In the genomic region with DNA sequence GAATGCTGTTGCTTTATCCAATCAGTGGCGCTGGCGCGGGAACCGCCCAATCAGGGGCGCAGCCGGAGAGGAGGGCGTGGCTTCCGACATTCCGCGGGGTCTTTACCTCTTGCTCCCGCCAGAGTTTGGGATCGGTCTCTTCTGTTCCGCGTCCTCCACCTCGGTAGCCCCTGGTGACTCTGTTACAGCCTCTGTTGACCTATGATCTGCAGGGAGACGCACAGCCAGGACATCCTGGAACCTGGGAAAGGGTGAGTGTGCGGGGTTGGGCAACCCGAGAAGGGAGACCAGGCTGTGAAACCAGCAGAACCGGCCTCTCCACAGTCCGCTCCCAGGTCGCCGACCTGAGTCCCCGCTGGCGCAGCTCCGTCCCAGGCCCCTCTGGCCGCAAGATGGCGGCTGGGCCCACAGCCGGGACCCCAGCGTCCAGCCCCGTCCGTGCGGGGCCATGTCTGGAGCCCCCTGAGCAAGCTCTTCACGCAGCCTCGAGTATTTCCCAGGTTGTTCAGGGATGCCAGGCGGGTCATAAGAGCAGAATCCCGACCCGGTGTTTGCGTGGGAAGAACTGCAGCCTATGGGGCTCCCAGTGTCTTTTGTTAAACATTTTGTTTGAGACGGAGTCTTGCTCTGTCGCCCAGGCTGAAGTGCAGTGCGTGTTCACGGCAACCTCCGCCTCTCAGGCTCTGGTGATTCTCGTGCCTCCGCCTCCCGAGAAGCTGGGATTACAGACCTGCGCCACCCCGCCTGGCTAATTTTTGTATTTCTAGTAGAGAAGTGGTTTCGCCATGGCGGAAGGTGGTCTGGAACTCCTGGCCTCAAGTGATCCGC, we compare ENCODE assay signal across 8 cellular contexts. TPM values are rescaled to one million over a fixed set of nuclear protein-coding genes. Genes with fewer than 3 reads are reported as not detected.
DNase-seq lines count a peak whose midpoint lies in the region; ATAC-seq, FAIRE-seq and TF ChIP-seq lines count a peak whose summit lies in the region.

No MANE protein-coding gene starts in this region.

- H4K20me1 ChIP-seq in astrocyte (ENCODE audit: insufficient read depth, low read length), result no peaks in the 10 kb centered on the region

- H3K4me3 Mint-ChIP-seq in astrocyte (ENCODE audit: unreplicated experiment), result peak overlapping the region; percentile 96

- H3K4me1 ChIP-seq in astrocyte (ENCODE audit: insufficient read depth, low read length) (no peaks in the 10 kb centered on the region), aorta (ENCODE audit: control insufficient read depth in 1 of 2, insufficient read depth in 2 of 2, low read length in 2 of 2) (no peaks in the 10 kb centered on the region)

- peak; percentile 49 for ATAC-seq in GM18511 (IDR thresholded peaks at IDR 0.05; ENCODE audit: unreplicated experiment)
- peak; percentile 56 for ATAC-seq in HG03354 (IDR thresholded peaks at IDR 0.05; ENCODE audit: poor library complexity, severe bottlenecking, unreplicated experiment)
- ATAC-seq in aorta (ENCODE audit: low FRiP score), result peak; percentile 91

- peak overlapping the region; percentile 95 for H3K4me2 ChIP-seq in astrocyte (ENCODE audit: low read length)

- H3K36me3 Mint-ChIP-seq in astrocyte (ENCODE audit: low read depth, unreplicated experiment), result no peaks in the 10 kb centered on the region

- H3K27me3 ChIP-seq in astrocyte (ENCODE audit: insufficient read depth, low read length), result no peaks in the 10 kb centered on the region
- H3K27me3 ChIP-seq in aorta (ENCODE audit: control insufficient read depth in 1 of 2, insufficient read depth in 2 of 2, low read length in 1 of 2), result no peaks in the 10 kb centered on the region

- H3K36me3 ChIP-seq in astrocyte (ENCODE audit: insufficient read depth, low read length) (no peaks in the 10 kb centered on the region), aorta (ENCODE audit: control insufficient read depth in 1 of 2, insufficient read depth in 2 of 2, low read length in 1 of 2) (no peaks in the 10 kb centered on the region)

- H3K27me3 Mint-ChIP-seq in astrocyte (ENCODE audit: low read depth, unreplicated experiment), result no peaks in the 10 kb centered on the region

- no peaks in the 10 kb centered on the region for H3K4me1 Mint-ChIP-seq in astrocyte (ENCODE audit: low read depth, unreplicated experiment)

- no peaks in the 10 kb centered on the region for H3K79me2 ChIP-seq in astrocyte (ENCODE audit: insufficient read depth, low read length)

- FAIRE-seq in astrocyte (lab: Jason Lieb, UNC), result no peak

- H3K27ac ChIP-seq in astrocyte (ENCODE audit: low read depth, low read length) (no peak overlapping the region), aorta (ENCODE audit: low read depth in 1 of 2, low read length in 2 of 2) (peak overlapping the region in 1 of 2 donors; percentile 60)

- H2AFZ ChIP-seq in astrocyte (ENCODE audit: low read depth, low read length), result peak overlapping the region; percentile 99

- H3K4me3 ChIP-seq in astrocyte (ENCODE audit: insufficient read depth, low read depth, low read length) (peak overlapping the region; percentile 75), aorta (ENCODE audit: low read length in 2 of 2) (peak overlapping the region; percentile 53 to 59)

- no peak for TF ChIP-seq CTCF in astrocyte (IDR thresholded peaks at IDR 0.05; ENCODE audit: insufficient read depth, low read depth, low read length)

- intact Hi-C loops in aorta (cut with DNase I), result loop anchor here in 1 of 2 donors (5.0 kb wide), 2 partner anchors 76 to 269 kb away; a partner anchor contains a TSS

- WGBS in aorta, 2 donors, result 1 to 4% methylated on average over 51 of the region's 51 CpGs

- H3K9me3 ChIP-seq in astrocyte (ENCODE audit: insufficient read depth, low read depth, low read length), result no peaks in the 10 kb centered on the region
- H3K9me3 ChIP-seq in aorta (ENCODE audit: control insufficient read depth, low read length), result no peaks in the 10 kb centered on the region

- H3K9me3 Mint-ChIP-seq in astrocyte (ENCODE audit: unreplicated experiment), result peaks cover 2% of the 10 kb centered on the region

- peak overlapping the region; percentile 76 for H3K9ac ChIP-seq in astrocyte (ENCODE audit: low read length)

- DNase-seq in T follicular helper cell (ENCODE audit: low read depth) (peak; percentile 84), astrocyte (ENCODE audit: low read depth) (peak; percentile 56), hepatic stellate cell (ENCODE audit: low spot score) (peak; percentile 67), renal cortical epithelial cell (ENCODE audit: low read depth) (peak; percentile 64), aorta (peak; percentile 87 to 95), SIG-M5 treated with dmso at 0.1 percent for 504 hours (lab: John Stamatoyannopoulos, UW; ENCODE audit: unreplicated experiment) (no peak)

- peak overlapping the region; percentile 88 for H3K27ac Mint-ChIP-seq in astrocyte (ENCODE audit: unreplicated experiment)

RNA-seq across cellular contexts. Expression of a gene that starts 4.4 kb away (rescaled TPM):
- total RNA-seq in astrocyte (1.3 and 3.1 TPM in 2 replicates), renal cortical epithelial cell (2.3 and 2.8 TPM in 2 replicates), aorta (1 to 10 TPM in 1 of 2 donors, under 1 TPM in 1; 0.91 to 3.0 TPM)
- polyA plus RNA-seq in aorta, result under 1 TPM in 1 of 2 donors, not detected in 1; 0.31 TPM
